ENCODE assay signal across 16 cellular contexts in the genomic region with DNA sequence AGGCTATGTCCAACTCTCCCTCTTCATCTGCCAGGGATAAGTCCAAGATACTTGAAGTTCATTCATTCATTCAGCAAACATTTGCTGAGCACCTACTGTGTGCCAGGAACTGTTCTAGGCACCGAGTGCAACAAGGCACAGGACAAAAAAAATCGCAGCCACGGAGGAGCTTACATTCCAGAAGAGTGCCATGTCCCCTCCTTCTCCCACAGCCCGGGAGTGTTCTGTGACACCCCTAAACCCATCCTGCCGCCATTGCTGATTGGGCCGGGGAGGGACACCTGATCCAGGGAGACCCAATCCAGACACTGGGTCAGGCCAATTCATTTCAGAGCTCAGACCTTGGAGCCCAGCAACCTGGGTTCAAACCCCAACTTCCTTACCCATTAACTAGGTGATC.
"Had no signal": no experiment of that assay in that cellular context is flagged by ENCODE, and none has a peak within 500 bp of the region (broad histone marks: within the 10 kb centered on the region; RNA-seq: fewer than 3 reads in every experiment).

No MANE protein-coding gene starts in this region.

- ATAC-seq: activated CD4-positive, CD25-positive, alpha-beta regulatory T cell treated with anti-CD3 and anti-CD28 coated beads, Interleukin-2, amount 50 U/mL, for 24 hours; pancreas; SK-N-SH treated with all-trans-retinoic acid at 6 μM for 48 hours had no signal

- H3K27ac ChIP-seq: brain microvascular endothelial cell, pancreas, tibial artery had no signal

- H3K4me1 ChIP-seq: pancreas, tibial artery had no signal

- H3K9me3 ChIP-seq: pancreas, tibial artery had no signal

- H3K36me3 ChIP-seq: brain microvascular endothelial cell, pancreas, tibial artery had no signal

- H3K27me3 ChIP-seq: pancreas, tibial artery had no signal

- H3K4me2 ChIP-seq: smooth muscle cell had no signal

- H3K4me3 ChIP-seq: pancreas, smooth muscle cell, tibial artery had no signal

- DNase-seq: activated CD4-positive, alpha-beta T cell treated with anti-CD3 and anti-CD28 coated beads, Interleukin-2, amount 50 U/mL, for 1 hour; activated naive CD8-positive, alpha-beta T cell treated with anti-CD3 and anti-CD28 coated beads, Interleukin-2, amount 10 ng/mL, durations not matched to agents 7 days and 5 days; anterior cingulate cortex; brain microvascular endothelial cell; endodermal cell; hippocampal formation; midbrain; pancreas; retina; SHP77 treated with DMSO at 0.1 percent for 48 hours; T-helper 1 cell; T1000; tibial artery had no signal
